In the genomic region with DNA sequence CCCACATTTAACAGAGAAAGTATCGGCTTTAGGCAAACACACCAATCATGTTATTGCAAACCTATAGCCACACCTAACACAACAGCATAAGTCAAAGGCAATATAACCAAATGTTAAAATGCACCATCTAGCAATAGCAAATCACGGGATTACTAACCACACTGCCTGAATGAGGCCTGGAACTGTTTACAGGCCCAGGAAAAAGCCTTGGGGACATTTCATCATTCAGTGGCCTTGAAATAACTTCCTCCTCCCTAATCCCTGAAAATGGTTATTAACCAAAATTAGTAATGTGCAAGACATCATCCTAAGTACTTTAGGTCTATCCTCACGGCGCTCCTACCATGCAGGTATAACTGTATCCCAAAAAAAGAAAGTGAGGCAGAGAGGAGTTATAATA, we compare ENCODE assay signal across 1 cellular context.
TF ChIP-seq lines count a peak whose summit lies in the region.

No MANE protein-coding gene starts in this region.

TF ChIP-seq in HepG2, 621 proteins besides CTCF, POLR2A, EP300 and RAD21:
- TF ChIP-seq NPAS2 (CRISPR knock-in tag; IDR thresholded peaks at IDR 0.05; ENCODE audit: borderline replicate concordance) (no peak), KAT2B (IDR thresholded peaks at IDR 0.05; ENCODE audit: borderline replicate concordance, low read depth, low read length) (no peak)
- TF ChIP-seq, protein P1, sequence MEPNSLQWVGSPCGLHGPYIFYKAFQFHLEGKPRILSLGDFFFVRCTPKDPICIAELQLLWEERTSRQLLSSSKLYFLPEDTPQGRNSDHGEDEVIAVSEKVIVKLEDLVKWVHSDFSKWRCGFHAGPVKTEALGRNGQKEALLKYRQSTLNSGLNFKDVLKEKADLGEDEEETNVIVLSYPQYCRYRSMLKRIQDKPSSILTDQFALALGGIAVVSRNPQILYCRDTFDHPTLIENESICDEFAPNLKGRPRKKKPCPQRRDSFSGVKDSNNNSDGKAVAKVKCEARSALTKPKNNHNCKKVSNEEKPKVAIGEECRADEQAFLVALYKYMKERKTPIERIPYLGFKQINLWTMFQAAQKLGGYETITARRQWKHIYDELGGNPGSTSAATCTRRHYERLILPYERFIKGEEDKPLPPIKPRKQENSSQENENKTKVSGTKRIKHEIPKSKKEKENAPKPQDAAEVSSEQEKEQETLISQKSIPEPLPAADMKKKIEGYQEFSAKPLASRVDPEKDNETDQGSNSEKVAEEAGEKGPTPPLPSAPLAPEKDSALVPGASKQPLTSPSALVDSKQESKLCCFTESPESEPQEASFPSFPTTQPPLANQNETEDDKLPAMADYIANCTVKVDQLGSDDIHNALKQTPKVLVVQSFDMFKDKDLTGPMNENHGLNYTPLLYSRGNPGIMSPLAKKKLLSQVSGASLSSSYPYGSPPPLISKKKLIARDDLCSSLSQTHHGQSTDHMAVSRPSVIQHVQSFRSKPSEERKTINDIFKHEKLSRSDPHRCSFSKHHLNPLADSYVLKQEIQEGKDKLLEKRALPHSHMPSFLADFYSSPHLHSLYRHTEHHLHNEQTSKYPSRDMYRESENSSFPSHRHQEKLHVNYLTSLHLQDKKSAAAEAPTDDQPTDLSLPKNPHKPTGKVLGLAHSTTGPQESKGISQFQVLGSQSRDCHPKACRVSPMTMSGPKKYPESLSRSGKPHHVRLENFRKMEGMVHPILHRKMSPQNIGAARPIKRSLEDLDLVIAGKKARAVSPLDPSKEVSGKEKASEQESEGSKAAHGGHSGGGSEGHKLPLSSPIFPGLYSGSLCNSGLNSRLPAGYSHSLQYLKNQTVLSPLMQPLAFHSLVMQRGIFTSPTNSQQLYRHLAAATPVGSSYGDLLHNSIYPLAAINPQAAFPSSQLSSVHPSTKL (CRISPR knock-in tag; IDR thresholded peaks at IDR 0.05): peak; percentile 55; the same call in 1 of the 2 replicates
